7 cellular contexts compared by ENCODE assay signal in genomic region chr1:108517301-108517897, GRCh38. TPM values are rescaled to one million over a fixed set of nuclear protein-coding genes. Genes with fewer than 3 reads are reported as not detected.
DNase-seq lines count a peak whose midpoint lies in the region; ATAC-seq, FAIRE-seq and TF ChIP-seq lines count a peak whose summit lies in the region.
"Not testable (repeated sequence)": the region's sequence is repeated elsewhere in the genome, so short reads cannot be mapped to it uniquely, and the experiment has no call there.

No MANE protein-coding gene starts in this region.

- peaks cover 11% of the 10 kb centered on the region for H3K4me1 Mint-ChIP-seq in GM23338
- H3K4me1 Mint-ChIP-seq in neural progenitor cell = not testable (repeated sequence)

- TF ChIP-seq CTCF in GM23338 (conservative IDR thresholded peaks at IDR 0.05; ENCODE audit: low read depth in 2 of 2); PC-9 (conservative IDR thresholded peaks at IDR 0.05); K562 (IDR thresholded peaks at IDR 0.05 in 2 of 3, conservative IDR thresholded peaks at IDR 0.05 in 1 of 3; ENCODE audit: insufficient read depth in 2 of 3, low read depth in 1 of 3, low read length in 3 of 3); neural progenitor cell (IDR thresholded peaks at IDR 0.05): not testable (repeated sequence)

- not testable (repeated sequence) for H3K36me3 ChIP-seq in GM23338 (ENCODE audit: insufficient read depth); PC-9 (ENCODE audit: low read depth); K562 (ENCODE audit: control insufficient read depth, insufficient read depth, low read length); mesendoderm (ENCODE audit: control insufficient read depth, insufficient read depth, low read length); neural progenitor cell

- not testable (repeated sequence) for H3K56ac ChIP-seq in mesendoderm (ENCODE audit: low read length)

- intact Hi-C loops in PC-9 (cut with micrococcal nuclease; ENCODE audit: unreplicated experiment); K562 (cut with micrococcal nuclease): not testable (repeated sequence)

- not testable (repeated sequence) for TF ChIP-seq RAD21 in K562 (CRISPR knock-in tag; conservative IDR thresholded peaks at IDR 0.05 in 1 of 2, IDR thresholded peaks at IDR 0.05 in 1 of 2)

- H4K20me1 ChIP-seq in GM23338 (replicated peaks; ENCODE audit: insufficient read depth); PC-9 (ENCODE audit: insufficient read depth); K562 (replicated peaks; ENCODE audit: control insufficient read depth, insufficient read depth, low read length); neural progenitor cell (ENCODE audit: low read depth): not testable (repeated sequence)

- H3K79me1 ChIP-seq in mesendoderm (ENCODE audit: low read length) = not testable (repeated sequence)

- peaks cover 15% of the 10 kb centered on the region for H3K4me1 ChIP-seq in GM23338 (ENCODE audit: insufficient read depth)
- H3K4me1 ChIP-seq in PC-9 (replicated peaks; ENCODE audit: insufficient read depth); K562 (replicated peaks in 1 of 2; ENCODE audit: control insufficient read depth in 2 of 2, insufficient read depth in 2 of 2, low read length in 2 of 2); mesendoderm (ENCODE audit: control insufficient read depth, low read depth, low read length); neural progenitor cell: not testable (repeated sequence)

- H3K9ac ChIP-seq in K562 (ENCODE audit: insufficient read depth in 1 of 2, low read depth in 2 of 2, low read length in 2 of 2); mesendoderm (ENCODE audit: low read length); neural progenitor cell: not testable (repeated sequence)

- not testable (repeated sequence) for H3K79me2 ChIP-seq in GM23338 (replicated peaks; ENCODE audit: insufficient read depth); PC-9 (ENCODE audit: low read depth); K562 (ENCODE audit: control insufficient read depth, insufficient read depth, low read length); mesendoderm (ENCODE audit: control insufficient read depth, insufficient read depth, low read length); neural progenitor cell (ENCODE audit: low read depth)

- 0 out of 2 replicates have a peak overlapping the region, but pooled peaks have one; percentile 28 for H2AFZ ChIP-seq in GM23338
- H2AFZ ChIP-seq in PC-9 = peak overlapping the region; percentile 20
- not testable (repeated sequence) for H2AFZ ChIP-seq in K562 (ENCODE audit: low read depth, low read length)
- peak overlapping the region; percentile 50 for H2AFZ ChIP-seq in neural progenitor cell (replicated peaks)

- not testable (repeated sequence) for H3K4me3 Mint-ChIP-seq in GM23338, neural progenitor cell

- not testable (repeated sequence) for H3K9me3 ChIP-seq in PC-9 (ENCODE audit: insufficient read depth, low read depth); K562 (replicated peaks; ENCODE audit: control insufficient read depth, insufficient read depth, low read depth, low read length); neural progenitor cell (ENCODE audit: low read depth)

- H3K27me3 Mint-ChIP-seq in GM23338 (ENCODE audit: insufficient read depth, low read depth, poor library complexity); neural progenitor cell (ENCODE audit: insufficient read depth, low read depth): not testable (repeated sequence)

- FAIRE-seq in K562 (lab: Jason Lieb, UNC) = not testable (repeated sequence)

- in situ Hi-C loops in K562 (cut with MboI) = not testable (repeated sequence)

- not testable (repeated sequence) for H3K18ac ChIP-seq in mesendoderm (ENCODE audit: low read length)

- not testable (repeated sequence) for H3K9me3 Mint-ChIP-seq in GM23338, neural progenitor cell

- 11% methylated on average over 6 of the region's 6 CpGs for whole genome bisulfite sequencing in K562 (ENCODE audit: insufficient coverage, low coverage, missing lambda C conversion rate)
- no CpG with 5 or more reads among the region's 6 CpGs for WGBS in mesendoderm (ENCODE audit: extremely low coverage, insufficient coverage, low lambda C conversion rate)

- not testable (repeated sequence) for TF ChIP-seq POLR2A in K562 (conservative IDR thresholded peaks at IDR 0.05)

- H3K27me3 ChIP-seq in GM23338 (ENCODE audit: insufficient read depth); PC-9 (ENCODE audit: insufficient read depth, low read depth); K562 (ENCODE audit: control insufficient read depth in 2 of 2, insufficient read depth in 2 of 2, low read length in 2 of 2); mesendoderm (ENCODE audit: insufficient read depth, low read length, poor library complexity); neural progenitor cell: not testable (repeated sequence)

- not testable (repeated sequence) for H3K9me2 ChIP-seq in GM23338 (ENCODE audit: insufficient read depth); PC-9 (ENCODE audit: insufficient read depth)

- not testable (repeated sequence) for H2BK5ac ChIP-seq in mesendoderm (ENCODE audit: low read length)

- H2BK15ac ChIP-seq in mesendoderm (replicated peaks; ENCODE audit: low read depth) = not testable (repeated sequence)

- not testable (repeated sequence) for H4K8ac ChIP-seq in mesendoderm (ENCODE audit: low read depth, low read length)

- POLR2A ChIA-PET in PC-9 (lab: Charles Lee; ENCODE audit: unreplicated experiment); K562 (lab: Yijun Ruan, JAX): not testable (repeated sequence)

- DNase-seq in GM23338 (ENCODE audit: low spot score); PC-9; K562 (ENCODE audit: extremely low read depth in 1 of 4, low spot score in 3 of 4); neural progenitor cell (ENCODE audit: low spot score): not testable (repeated sequence)
- DNase-seq in NCI-H524 (lab: John Stamatoyannopoulos, UW) = peak; percentile 48 to 76
- DNase-seq in NCI-H82 (lab: John Stamatoyannopoulos, UW) = peak; percentile 81
- DNase-seq in mesendoderm = peak; percentile 10

- ATAC-seq in GM23338, K562: not testable (repeated sequence)

- H2BK120ac ChIP-seq in mesendoderm (ENCODE audit: low read depth, low read length) = not testable (repeated sequence)

- not testable (repeated sequence) for H3K36me3 Mint-ChIP-seq in GM23338 (ENCODE audit: low read depth); neural progenitor cell

- H3K4me3 ChIP-seq in GM23338; PC-9; K562; mesendoderm (ENCODE audit: low read length); neural progenitor cell: not testable (repeated sequence)

- not testable (repeated sequence) for H3K4ac ChIP-seq in mesendoderm (ENCODE audit: low read depth, low read length)

- TF ChIP-seq EP300 in K562 (IDR thresholded peaks at IDR 0.05; ENCODE audit: low read length) = not testable (repeated sequence)

- CTCF ChIA-PET in PC-9 (lab: Charles Lee); K562 (lab: Yijun Ruan, JAX; ENCODE audit: low intra/inter-chr PET ratio): not testable (repeated sequence)

- H3K27ac ChIP-seq in GM23338 (ENCODE audit: low read depth); PC-9; K562 (ENCODE audit: extremely low read depth, low read depth, low read length); mesendoderm (ENCODE audit: low read depth, low read length); neural progenitor cell: not testable (repeated sequence)

- not testable (repeated sequence) for H3K23ac ChIP-seq in mesendoderm (ENCODE audit: low read length)

- H3K9me1 ChIP-seq in K562 (ENCODE audit: control insufficient read depth, insufficient read depth, low read length) = not testable (repeated sequence)

- H3K27ac Mint-ChIP-seq in GM23338, neural progenitor cell: not testable (repeated sequence)

- not testable (repeated sequence) for H2AK5ac ChIP-seq in mesendoderm (ENCODE audit: low read length)

- not testable (repeated sequence) for H3F3A ChIP-seq in GM23338 (replicated peaks; ENCODE audit: low read depth); PC-9 (ENCODE audit: insufficient read depth, low read depth); neural progenitor cell (ENCODE audit: low read depth)

- not testable (repeated sequence) for H4K5ac ChIP-seq in mesendoderm (ENCODE audit: low read length)

- not testable (repeated sequence) for BruUV-seq in PC-9 (replicated peaks; lab: Mats Ljungman, UMichigan); K562 (replicated peaks; lab: Mats Ljungman, UMichigan)

- H3K4me2 ChIP-seq in GM23338; PC-9; K562 (ENCODE audit: insufficient read depth, low read length); mesendoderm (ENCODE audit: low read length); neural progenitor cell: not testable (repeated sequence)

RNA-seq across cellular contexts. Expression of gene EEIG2, which starts 42.5 kb away (rescaled TPM):
- total RNA-seq in GM23338 (2014; rRNA removed; shearing (Covaris generic)) = 42.5 and 44.5 TPM in 2 replicates
- polyA plus RNA-seq in GM23338 (2016; fragmentation: Nextera tagmentation; extraction: Ambion mirVana) = 6.0 and 7.9 TPM in 2 replicates
- total RNA-seq in PC-9 (2021) = 31.6 and 31.9 TPM in 2 replicates
- total RNA-seq in K562 (2011; cell fraction: chromatin; rRNA removed; ENCODE audit: low replicate concordance) = 7.7 and 20.8 TPM in 2 replicates
- 3.3 and 4.5 TPM in 2 replicates for total RNA-seq in K562 (2011; cell fraction: nucleolus; rRNA removed)
- 9.1 and 18.0 TPM in 2 replicates for total RNA-seq in K562 (2011; cell fraction: nucleoplasm; rRNA removed)
- 13.9 and 14.5 TPM in 2 replicates for total RNA-seq in K562 (2014; rRNA removed)
- total RNA-seq in K562 (2014; rRNA removed; fragmentation: Illumina TruSeq; extraction: Trizol) = 26.9 and 27.3 TPM in 2 replicates
- total RNA-seq in K562 (2015; rRNA removed; fragmentation: Illumina TruSeq; extraction: Trizol) = 21.8 and 24.4 TPM in 2 replicates
- total RNA-seq in K562 (2021) = 21.0 and 22.8 TPM in 2 replicates
- polyA plus RNA-seq in K562 (2011; rRNA removed) = 18.8 and 21.1 TPM in 2 replicates
- 4.0 and 10.7 TPM in 2 replicates for polyA plus RNA-seq in K562 (2011; cell fraction: cytosol; rRNA removed)
- polyA plus RNA-seq in K562 (2011; cell fraction: nucleus; rRNA removed) = 6.8 and 10.7 TPM in 2 replicates
- 10.8 and 18.5 TPM in 2 replicates for polyA plus RNA-seq in K562 (2012)
- polyA plus RNA-seq in K562 (2014; fragmentation: Illumina TruSeq; extraction: Trizol) = 11.8 and 15.2 TPM in 2 replicates
- polyA plus RNA-seq in K562 (2014; fragmentation: Nextera tagmentation; extraction: Ambion mirVana) = 1 to 10 TPM; 6.1 to 8.0 TPM
- 12.2 and 12.7 TPM in 2 replicates for polyA plus RNA-seq in K562 (2014; rRNA removed)
- 30.8 and 35.3 TPM in 2 replicates for polyA minus RNA-seq in K562 (2011; rRNA and poly(A)+ RNA removed)
- 13.7 and 16.0 TPM in 2 replicates for polyA minus RNA-seq in K562 (2011; cell fraction: cytosol; rRNA and poly(A)+ RNA removed)
- polyA minus RNA-seq in K562 (2011; cell fraction: nucleus; rRNA and poly(A)+ RNA removed) = 6.6 and 11.7 TPM in 2 replicates
- polyA plus RNA-seq in mesendoderm (2013, experiment 1 of 2) = 6.8 TPM
- 7.0 TPM for polyA plus RNA-seq in mesendoderm (2013, experiment 2 of 2)
- 6.6 and 8.8 TPM in 2 replicates for total RNA-seq in neural progenitor cell (ENCODE audit: low replicate concordance)
